ENCODE assay signal across 7 cellular contexts in genomic region chrX:153470411-153471363, GRCh38. TPM values are rescaled to one million over a fixed set of nuclear protein-coding genes. Genes with fewer than 3 reads are reported as not detected.
DNase-seq lines count a peak whose midpoint lies in the region; ATAC-seq and TF ChIP-seq lines count a peak whose summit lies in the region.

Gene HAUS7 (minus strand): TSS chrX:153470576. CDS start chrX:153470557, 19 bp downstream.

- peak within 1 kb of the TSS; percentile 58 for H2AFZ ChIP-seq in hepatocyte

- H3K36me3 ChIP-seq in hepatocyte (replicated peaks; ENCODE audit: insufficient read depth, low read depth), result no peaks in the 10 kb centered on the region

- peak; percentile 82 for ATAC-seq in GM18511 (IDR thresholded peaks at IDR 0.05; ENCODE audit: unreplicated experiment)
- ATAC-seq in HG03025 (IDR thresholded peaks at IDR 0.05; ENCODE audit: low FRiP score, unreplicated experiment), result peak; percentile 65

- in situ Hi-C loops in astrocyte of the cerebellum (cut with HindIII; ENCODE audit: low sequenced_read_pairs), result no loop called here

- H3K9me3 ChIP-seq in hepatocyte (ENCODE audit: low read depth), result no peaks in the 10 kb centered on the region

- H3K4me3 ChIP-seq in astrocyte of the cerebellum (ENCODE audit: low read depth, low read length) (peak within 1 kb of the TSS; percentile 60), hepatocyte (peak within 1 kb of the TSS; percentile 35), retinal pigment epithelial cell (ENCODE audit: low read length) (peak within 1 kb of the TSS; percentile 65)

- 64% methylated on average over 28 of the region's 70 CpGs for WGBS in hepatocyte (ENCODE audit: low lambda C conversion rate, missing lambda C conversion rate)

- H3K9me2 ChIP-seq in hepatocyte (replicated peaks; ENCODE audit: insufficient read depth), result no peaks in the 10 kb centered on the region

- DNase-seq in NCI-H2029 treated with DMSO at 0.1 percent for 48 hours (lab: John Stamatoyannopoulos, UW), result peak; percentile 39
- DNase-seq in T-helper 9 cell, result peak; percentile 88
- peak; percentile 57 for DNase-seq in astrocyte of the cerebellum (ENCODE audit: low read depth)
- DNase-seq in hepatocyte (ENCODE audit: low spot score), result peak; percentile 91
- peak; percentile 45 for DNase-seq in retinal pigment epithelial cell (ENCODE audit: low read depth)

- peak within 1 kb of the TSS; percentile 86 for H3K4me2 ChIP-seq in hepatocyte

- H3K79me2 ChIP-seq in hepatocyte, result peaks cover 4% of the 10 kb centered on the region

- TF ChIP-seq CTCF in astrocyte of the cerebellum (IDR thresholded peaks at IDR 0.05; ENCODE audit: low read depth, low read length, missing control alignments), result peak; percentile 60
- TF ChIP-seq CTCF in hepatocyte (IDR thresholded peaks at IDR 0.05; ENCODE audit: poor library complexity), result peak; percentile 70
- TF ChIP-seq CTCF in retinal pigment epithelial cell (conservative IDR thresholded peaks at IDR 0.05; ENCODE audit: low read depth, low read length), result peak; percentile 70

- H3K27ac ChIP-seq in hepatocyte, result peak within 1 kb of the TSS; percentile 57

- H3K4me1 ChIP-seq in hepatocyte (ENCODE audit: insufficient read depth), result peaks cover 7% of the 10 kb centered on the region

- H3K27me3 ChIP-seq in hepatocyte, result no peaks in the 10 kb centered on the region

- H4K20me1 ChIP-seq in hepatocyte (ENCODE audit: insufficient read depth, poor library complexity, severe bottlenecking), result no peaks in the 10 kb centered on the region

RNA-seq across cellular contexts. Expression of gene HAUS7, which starts in this region (rescaled TPM):
- total RNA-seq in hepatocyte, result 6.8 and 17.5 TPM in 2 replicates
- polyA plus RNA-seq in hepatocyte, result 19.7 and 23.1 TPM in 2 replicates

Comparison
In these comparisons a context has a peak if more than half of its experiments do, and no peak if none do; other contexts are left out.
1. Peak in every context shown above with its lines: DNase-seq, ATAC-seq, H3K4me3 ChIP-seq and H3K27ac ChIP-seq.
2. DNase-seq: peak in every context shown above with its lines; median percentile 91 in hepatocyte; 88 in T-helper 9 cell; 57 in astrocyte of the cerebellum; 45 in retinal pigment epithelial cell; 39 in NCI-H2029 treated with DMSO at 0.1 percent for 48 hours.